ENCODE assay signal across 21 cellular contexts in genomic region chr11:63867511-63867910, GRCh38. TPM values are rescaled to one million over a fixed set of nuclear protein-coding genes. Genes with fewer than 3 reads are reported as not detected.
DNase-seq lines count a peak whose midpoint lies in the region; ATAC-seq and TF ChIP-seq lines count a peak whose summit lies in the region.
"Had no signal": no experiment of that assay in that cellular context is flagged by ENCODE, and none has a peak within 500 bp of the region (broad histone marks: within the 10 kb centered on the region; RNA-seq: fewer than 3 reads in every experiment).

No MANE protein-coding gene starts in this region.

- intact Hi-C loops in Caco-2 (cut with micrococcal nuclease; ENCODE audit: unreplicated experiment): no loop called here

- H3K27ac Mint-ChIP-seq in activated CD8-positive, alpha-beta memory T cell treated with anti-CD3 and anti-CD28 coated beads, Interleukin-2, amount 10 ng/mL, durations not matched to agents 7 days and 5 days: peak overlapping the region; percentile 61
- H3K27ac Mint-ChIP-seq in mesothelial cell of epicardium (peak overlapping the region; percentile 43), type B pancreatic cell (peak overlapping the region; percentile 64), Caco-2 (ENCODE audit: unreplicated experiment) (no peak overlapping the region)

- peaks cover 8% of the 10 kb centered on the region for H3K4me1 ChIP-seq in Caco-2

- no peak for DNase-seq in activated CD8-positive, alpha-beta memory T cell treated with anti-CD3 and anti-CD28 coated beads, Interleukin-2, amount 10 ng/mL, durations not matched to agents 7 days and 5 days
- no peak for DNase-seq in activated CD8-positive, alpha-beta memory T cell treated with anti-CD3 and anti-CD28 coated beads for 24 hours
- DNase-seq in mesothelial cell of epicardium (ENCODE audit: low spot score in 2 of 2, unreplicated experiment in 2 of 2): no peak
- DNase-seq in type B pancreatic cell (ENCODE audit: extremely low spot score, unreplicated experiment): no peak
- DNase-seq in OCI-M2 (lab: John Stamatoyannopoulos, UW; ENCODE audit: unreplicated experiment): no peak
- no peak for DNase-seq in Caco-2
- DNase-seq: activated CD4-positive, alpha-beta T cell treated with anti-CD3 and anti-CD28 coated beads, Interleukin-2, amount 50 U/mL, for 1 hour; activated gamma-delta T cell treated with Interleukin-2 at 50 U/mL for 16 hours; amygdala; MG63; NCI-H187; NK-92 treated with Interleukin-12 subunit alpha and Interleukin-12 subunit beta, amount 100 ng/mL, for 24 hours; stimulated activated naive CD4-positive, alpha-beta T cell had no signal

- peak overlapping the region; percentile 93 for H3K27ac ChIP-seq in VCaP
- H3K27ac ChIP-seq: esophagus muscularis mucosa had no signal

- no peaks in the 10 kb centered on the region for H3K9me3 ChIP-seq in Caco-2
- H3K9me3 ChIP-seq: esophagus muscularis mucosa, MG63, tibial nerve had no signal

- H3K36me3 ChIP-seq in Caco-2 (ENCODE audit: control insufficient read depth, insufficient read depth, low read length): peaks cover 5% of the 10 kb centered on the region

- H3K4me1 Mint-ChIP-seq in activated CD8-positive, alpha-beta memory T cell treated with anti-CD3 and anti-CD28 coated beads, Interleukin-2, amount 10 ng/mL, durations not matched to agents 7 days and 5 days: peaks cover 80% of the 10 kb centered on the region
- H3K4me1 Mint-ChIP-seq in mesothelial cell of epicardium (peaks cover 53% of the 10 kb centered on the region), type B pancreatic cell (ENCODE audit: unreplicated experiment) (peaks cover 58% of the 10 kb centered on the region), Caco-2 (ENCODE audit: low read depth, unreplicated experiment) (peaks cover 28% of the 10 kb centered on the region)

- peaks cover 23% of the 10 kb centered on the region for H3K36me3 Mint-ChIP-seq in activated CD8-positive, alpha-beta memory T cell treated with anti-CD3 and anti-CD28 coated beads, Interleukin-2, amount 10 ng/mL, durations not matched to agents 7 days and 5 days
- H3K36me3 Mint-ChIP-seq in mesothelial cell of epicardium: no peaks in the 10 kb centered on the region
- peaks cover 24% of the 10 kb centered on the region for H3K36me3 Mint-ChIP-seq in type B pancreatic cell
- H3K36me3 Mint-ChIP-seq in Caco-2 (ENCODE audit: insufficient read depth, unreplicated experiment): peaks cover 43% of the 10 kb centered on the region

- H3K4me3 Mint-ChIP-seq in activated CD8-positive, alpha-beta memory T cell treated with anti-CD3 and anti-CD28 coated beads, Interleukin-2, amount 10 ng/mL, durations not matched to agents 7 days and 5 days: no peak overlapping the region
- H3K4me3 Mint-ChIP-seq in mesothelial cell of epicardium: no peak overlapping the region
- H3K4me3 Mint-ChIP-seq in type B pancreatic cell: no peak overlapping the region
- no peak overlapping the region for H3K4me3 Mint-ChIP-seq in Caco-2 (ENCODE audit: unreplicated experiment)

- H3K27me3 ChIP-seq in Caco-2 (replicated peaks; ENCODE audit: control insufficient read depth, insufficient read depth, low read length): no peaks in the 10 kb centered on the region
- H3K27me3 ChIP-seq: esophagus muscularis mucosa, MG63, tibial nerve had no signal

- CTCF ChIA-PET in activated CD8-positive, alpha-beta memory T cell treated with anti-CD3 and anti-CD28 coated beads, Interleukin-2, amount 10 ng/mL, durations not matched to agents 7 days and 5 days (lab: Charles Lee): interaction anchor here (0.8 to 6.5 kb wide), 5 partner anchors 9 to 78 kb away, joined by 3 to 44 read pairs (median 4); partner anchors contain the start of gene MARK2
- CTCF ChIA-PET in Caco-2 (lab: Charles Lee): no interaction called here

- H3K9me3 Mint-ChIP-seq in activated CD8-positive, alpha-beta memory T cell treated with anti-CD3 and anti-CD28 coated beads, Interleukin-2, amount 10 ng/mL, durations not matched to agents 7 days and 5 days (ENCODE audit: low read depth): no peaks in the 10 kb centered on the region
- H3K9me3 Mint-ChIP-seq in mesothelial cell of epicardium (no peaks in the 10 kb centered on the region), type B pancreatic cell (no peaks in the 10 kb centered on the region), Caco-2 (ENCODE audit: unreplicated experiment) (no peaks in the 10 kb centered on the region)
- H3K9me3 Mint-ChIP-seq: central memory CD8-positive, alpha-beta T cell had no signal

- POLR2A ChIA-PET in Caco-2 (lab: Charles Lee): no interaction called here

- TF ChIP-seq CTCF in VCaP (conservative IDR thresholded peaks at IDR 0.05) (no peak), mesothelial cell of epicardium (IDR thresholded peaks at IDR 0.05; ENCODE audit: unreplicated experiment) (no peak), type B pancreatic cell (conservative IDR thresholded peaks at IDR 0.05) (no peak), Caco-2 (IDR thresholded peaks at IDR 0.05; ENCODE audit: insufficient read depth in 1 of 2, low read depth in 1 of 2, low read length in 1 of 2, severe bottlenecking in 1 of 2, unreplicated experiment in 1 of 2) (no peak)

- H3K4me3 ChIP-seq in Caco-2 (ENCODE audit: low read depth, low read length): no peak overlapping the region
- H3K4me3 ChIP-seq: esophagus muscularis mucosa, MG63, tibial nerve had no signal

- BruUV-seq in Caco-2 (replicated peaks; lab: Mats Ljungman, UMichigan): no TSS peak

- no peak for ATAC-seq in activated CD8-positive, alpha-beta memory T cell treated with anti-CD3 and anti-CD28 coated beads, Interleukin-2, amount 10 ng/mL, durations not matched to agents 7 days and 5 days
- no peak for ATAC-seq in HG03097 (IDR thresholded peaks at IDR 0.05; ENCODE audit: low FRiP score, unreplicated experiment)
- ATAC-seq: HCT116, HepG2, sciatic nerve had no signal

- no peaks in the 10 kb centered on the region for H3K27me3 Mint-ChIP-seq in activated CD8-positive, alpha-beta memory T cell treated with anti-CD3 and anti-CD28 coated beads, Interleukin-2, amount 10 ng/mL, durations not matched to agents 7 days and 5 days
- H3K27me3 Mint-ChIP-seq in mesothelial cell of epicardium (ENCODE audit: low read depth) (no peaks in the 10 kb centered on the region), type B pancreatic cell (no peaks in the 10 kb centered on the region), Caco-2 (ENCODE audit: insufficient read depth, unreplicated experiment) (no peaks in the 10 kb centered on the region)
- H3K27me3 Mint-ChIP-seq: central memory CD8-positive, alpha-beta T cell had no signal

RNA-seq across cellular contexts. Expression of gene MARK2, which starts 28.6 kb away (rescaled TPM):
- 10 to 100 TPM; 57.2 to 57.9 TPM for total RNA-seq in activated CD8-positive, alpha-beta memory T cell treated with anti-CD3 and anti-CD28 coated beads, Interleukin-2, amount 10 ng/mL, durations not matched to agents 7 days and 5 days
- total RNA-seq in mesothelial cell of epicardium: 48.8 to 51.5 TPM (median 51.2 TPM) in 3 replicates
- total RNA-seq in type B pancreatic cell (ENCODE audit: low replicate concordance): 52.8 and 73.5 TPM in 2 replicates
- total RNA-seq in Caco-2 (2022): 63.5 and 64.5 TPM in 2 replicates

RNA-seq across cellular contexts. Expression of gene RCOR2, which starts 49.5 kb away (rescaled TPM):
- total RNA-seq in activated CD8-positive, alpha-beta memory T cell treated with anti-CD3 and anti-CD28 coated beads, Interleukin-2, amount 10 ng/mL, durations not matched to agents 7 days and 5 days: under 1 TPM; 0.16 to 0.47 TPM
- total RNA-seq in mesothelial cell of epicardium (28.6 to 33.7 TPM (median 30.6 TPM) in 3 replicates), type B pancreatic cell (ENCODE audit: low replicate concordance) (8.1 and 38.1 TPM in 2 replicates), Caco-2 (2022) (1.5 and 1.8 TPM in 2 replicates)

RNA-seq across cellular contexts. Expression of gene SPINDOC, which starts 54.3 kb away (rescaled TPM):
- total RNA-seq in activated CD8-positive, alpha-beta memory T cell treated with anti-CD3 and anti-CD28 coated beads, Interleukin-2, amount 10 ng/mL, durations not matched to agents 7 days and 5 days: 10 to 100 TPM; 53.4 to 55.8 TPM
- total RNA-seq in mesothelial cell of epicardium (55.5 to 63.7 TPM (median 60.1 TPM) in 3 replicates), type B pancreatic cell (ENCODE audit: low replicate concordance) (33.7 and 61.6 TPM in 2 replicates), Caco-2 (2022) (71.2 and 72.1 TPM in 2 replicates)
